ENCODE assay signal across 8 cellular contexts in the genomic region with DNA sequence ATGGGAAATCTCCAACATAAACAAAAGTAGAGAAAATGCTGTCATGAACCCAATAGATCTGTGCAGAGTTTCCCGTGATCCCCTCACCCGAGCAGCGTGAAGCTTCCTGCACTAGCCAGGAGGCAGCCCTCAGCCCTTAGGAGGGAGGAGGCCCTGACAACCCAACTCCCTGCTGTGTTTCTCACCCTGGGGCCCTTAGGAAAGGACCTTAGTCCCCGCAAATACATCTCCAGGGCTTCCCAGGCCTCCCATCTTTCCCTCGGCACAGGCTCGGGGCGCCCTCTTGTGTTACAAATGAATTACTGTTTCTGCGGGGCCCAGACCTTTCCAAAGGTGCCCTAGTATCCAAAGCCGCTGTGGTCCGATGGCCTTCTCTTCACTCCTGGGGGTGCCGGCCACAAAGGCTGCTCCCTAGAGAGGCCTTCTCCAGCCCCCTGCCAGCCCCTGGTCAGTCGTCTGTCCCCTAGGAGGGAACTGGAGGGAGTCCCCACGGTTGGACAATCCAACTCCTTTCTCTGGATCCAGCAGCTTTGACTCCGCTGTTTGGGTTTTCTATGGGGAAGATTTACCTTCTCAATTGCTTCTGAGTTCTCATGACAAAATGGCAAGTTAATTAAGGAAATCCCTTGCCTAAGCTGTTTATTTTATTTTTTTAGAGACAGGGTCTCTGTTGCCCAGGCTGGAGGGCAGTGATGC. TPM values are rescaled to one million over a fixed set of nuclear protein-coding genes. Genes with fewer than 3 reads are reported as not detected.
DNase-seq lines count a peak whose midpoint lies in the region; ATAC-seq, FAIRE-seq and TF ChIP-seq lines count a peak whose summit lies in the region.

No MANE protein-coding gene starts in this region.

- POLR2A ChIA-PET in OCI-LY7 (lab: Charles Lee): interaction anchor here (1.0 kb wide), 1 partner anchor 366 kb away, joined by 3 read pairs; no protein-coding TSS in a partner anchor

- H4K20me1 ChIP-seq in OCI-LY7 (ENCODE audit: insufficient read depth, low read length): no peaks in the 10 kb centered on the region

- ATAC-seq in activated T-cell treated with anti-CD3 and anti-CD28 coated beads, Interleukin-2, amount 50 U/mL, for 72 hours (replicated peaks in 1 of 2): peak; percentile 57 to 60
- ATAC-seq in foreskin keratinocyte: peak; percentile 73
- no peak for ATAC-seq in GM21576 (IDR thresholded peaks at IDR 0.05; ENCODE audit: unreplicated experiment)
- ATAC-seq in GM21529 (IDR thresholded peaks at IDR 0.05; ENCODE audit: unreplicated experiment): no peak

- no TSS peak for BruUV-seq in OCI-LY7 (replicated peaks; lab: Mats Ljungman, UMichigan)

- no peak overlapping the region for H3K4me3 ChIP-seq in OCI-LY7 (ENCODE audit: low read depth, low read length, poor library complexity, severe bottlenecking)

- H3K9me2 ChIP-seq in OCI-LY7 (ENCODE audit: insufficient read depth, low read length): no peaks in the 10 kb centered on the region

- TF ChIP-seq CTCF in OCI-LY7 (conservative IDR thresholded peaks at IDR 0.05; ENCODE audit: low read length): peak; percentile 85
- peak; percentile 90 for TF ChIP-seq CTCF in foreskin keratinocyte (conservative IDR thresholded peaks at IDR 0.05)
- peak; percentile 92 for TF ChIP-seq CTCF in osteocyte (IDR thresholded peaks at IDR 0.05)

- DNase-seq in D341Med (ENCODE audit: low spot score): peak; percentile 89
- DNase-seq in HTR-8/SVneo (ENCODE audit: insufficient read length, low spot score): peak; percentile 75
- peak; percentile 57 for DNase-seq in OCI-LY7 (ENCODE audit: low spot score)
- DNase-seq in activated T-cell treated with anti-CD3 and anti-CD28 coated beads, Interleukin-2, amount 50 U/mL, for 72 hours: peak; percentile 47 to 62
- peak in 1 of 2 donors; percentile 23 for DNase-seq in foreskin keratinocyte
- DNase-seq in osteocyte (ENCODE audit: extremely low spot score, unreplicated experiment): peak; percentile 88

- H3K27ac ChIP-seq in OCI-LY7 (ENCODE audit: low read depth, low read length, poor library complexity, severe bottlenecking) (no peak overlapping the region), foreskin keratinocyte (no peak overlapping the region)

- no peak overlapping the region for H2AFZ ChIP-seq in OCI-LY7 (ENCODE audit: low read length)

- intact Hi-C loops in OCI-LY7 (cut with micrococcal nuclease; ENCODE audit: unreplicated experiment): loop anchor here (1.0 to 5.0 kb wide), 3 partner anchors 359 to 549 kb away; no protein-coding TSS in a partner anchor

- CTCF ChIA-PET in OCI-LY7 (lab: Charles Lee; ENCODE audit: unreplicated experiment): no interaction called here

- peaks cover 10% of the 10 kb centered on the region for H3K4me1 ChIP-seq in OCI-LY7 (ENCODE audit: insufficient read depth, low read length, poor library complexity, severe bottlenecking)
- H3K4me1 ChIP-seq in foreskin keratinocyte: no peaks in the 10 kb centered on the region

- no peak overlapping the region for H3K27ac Mint-ChIP-seq in activated T-cell treated with anti-CD3 and anti-CD28 coated beads, Interleukin-2, amount 50 U/mL, for 72 hours
- H3K27ac Mint-ChIP-seq in osteocyte (ENCODE audit: unreplicated experiment): peak overlapping the region; percentile 68

- no peaks in the 10 kb centered on the region for H3K9me3 Mint-ChIP-seq in activated T-cell treated with anti-CD3 and anti-CD28 coated beads, Interleukin-2, amount 50 U/mL, for 72 hours
- no peaks in the 10 kb centered on the region for H3K9me3 Mint-ChIP-seq in osteocyte (ENCODE audit: unreplicated experiment)

- H3K27me3 ChIP-seq in foreskin keratinocyte: no peaks in the 10 kb centered on the region

- FAIRE-seq in HTR-8/SVneo (lab: Jason Lieb, UNC): no peak

- H3K9me3 ChIP-seq in OCI-LY7 (ENCODE audit: low read length): no peaks in the 10 kb centered on the region

- no peaks in the 10 kb centered on the region for H3K4me1 Mint-ChIP-seq in activated T-cell treated with anti-CD3 and anti-CD28 coated beads, Interleukin-2, amount 50 U/mL, for 72 hours (ENCODE audit: low read depth)
- H3K4me1 Mint-ChIP-seq in osteocyte (ENCODE audit: unreplicated experiment): peaks cover 12% of the 10 kb centered on the region

- H3K27me3 Mint-ChIP-seq in activated T-cell treated with anti-CD3 and anti-CD28 coated beads, Interleukin-2, amount 50 U/mL, for 72 hours (ENCODE audit: low read depth): no peaks in the 10 kb centered on the region
- H3K27me3 Mint-ChIP-seq in osteocyte (ENCODE audit: unreplicated experiment): no peaks in the 10 kb centered on the region

- no peaks in the 10 kb centered on the region for H3K36me3 Mint-ChIP-seq in activated T-cell treated with anti-CD3 and anti-CD28 coated beads, Interleukin-2, amount 50 U/mL, for 72 hours (ENCODE audit: insufficient read depth in 2 of 2)
- H3K36me3 Mint-ChIP-seq in osteocyte (ENCODE audit: unreplicated experiment): peaks cover 15% of the 10 kb centered on the region

- H3K36me3 ChIP-seq in OCI-LY7 (ENCODE audit: insufficient read depth, low read length): peaks cover 96% of the 10 kb centered on the region

- no peaks in the 10 kb centered on the region for H3K79me2 ChIP-seq in OCI-LY7 (ENCODE audit: insufficient read depth, low read depth, low read length)

- H3K4me3 Mint-ChIP-seq in activated T-cell treated with anti-CD3 and anti-CD28 coated beads, Interleukin-2, amount 50 U/mL, for 72 hours: no peak overlapping the region
- no peak overlapping the region for H3K4me3 Mint-ChIP-seq in osteocyte (ENCODE audit: unreplicated experiment)

- no peak overlapping the region for H3K4me2 ChIP-seq in OCI-LY7 (ENCODE audit: low read length)

RNA-seq across cellular contexts. Expression of a gene that starts 49.9 kb away (rescaled TPM):
- total RNA-seq in OCI-LY7 (2014; rRNA removed; shearing (Covaris generic)): 27.3 and 42.0 TPM in 2 replicates
- 109 and 131 TPM in 2 replicates for total RNA-seq in OCI-LY7 (2022)
- 1 to 10 TPM; 5.0 to 6.8 TPM for total RNA-seq in activated T-cell treated with anti-CD3 and anti-CD28 coated beads, Interleukin-2, amount 50 U/mL, for 72 hours
- 0.35 and 0.41 TPM in 2 replicates for total RNA-seq in foreskin keratinocyte
- polyA plus RNA-seq in foreskin keratinocyte: 0.45 and 0.48 TPM in 2 replicates
- total RNA-seq in osteocyte: 8.3 and 8.9 TPM in 2 replicates

Comparison
In these comparisons a context has a peak if more than half of its experiments do, and no peak if none do; other contexts are left out.
1. ATAC-seq: peak in activated T-cell treated with anti-CD3 and anti-CD28 coated beads, Interleukin-2, amount 50 U/mL, for 72 hours (2 of 2) and foreskin keratinocyte (single experiment); none in GM21576 (single experiment) and GM21529 (single experiment).
2. Peak in every context shown above with its lines, with median percentiles within 50 percentile points of each other: CTCF ChIP-seq.